26 cellular contexts compared by ENCODE assay signal in the genomic region with DNA sequence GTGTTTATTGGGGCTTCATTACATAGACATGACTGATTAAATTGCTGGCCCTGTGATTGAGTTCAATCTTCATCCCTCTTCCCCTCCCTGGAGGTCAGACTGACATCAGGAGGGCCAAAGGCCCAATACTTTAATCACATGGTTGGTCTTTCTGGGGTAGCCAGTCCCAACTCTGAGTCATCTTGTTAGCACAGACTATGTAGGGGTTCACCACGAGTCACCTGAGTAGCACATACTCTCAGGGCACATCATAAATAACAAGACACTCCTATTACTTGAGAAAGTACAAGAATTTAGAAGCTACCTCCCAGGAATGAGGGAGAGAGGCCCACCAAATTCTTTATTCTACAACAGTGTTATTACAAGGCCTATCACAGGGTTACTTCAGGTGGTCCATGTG. TPM values are rescaled to one million over a fixed set of nuclear protein-coding genes. Genes with fewer than 3 reads are reported as not detected.
DNase-seq lines count a peak whose midpoint lies in the region; ATAC-seq and TF ChIP-seq lines count a peak whose summit lies in the region.
"Had no signal": no experiment of that assay in that cellular context is flagged by ENCODE, and none has a peak within 500 bp of the region (broad histone marks: within the 10 kb centered on the region; RNA-seq: fewer than 3 reads in every experiment).

No MANE protein-coding gene starts in this region.

- DNase-seq in HK-2 (ENCODE audit: unreplicated experiment) (peak; percentile 20), epithelial cell of proximal tubule (ENCODE audit: low read depth) (peak; percentile 43), renal cortical epithelial cell (ENCODE audit: low read depth) (peak; percentile 83), AML-193 (lab: John Stamatoyannopoulos, UW) (no peak)
- DNase-seq in activated T-cell treated with anti-CD3 and anti-CD28 coated beads, Interleukin-2, amount 50 U/mL, for 4 hours = no peak
- no peak for DNase-seq in activated CD4-positive, alpha-beta T cell treated with anti-CD3 and anti-CD28 coated beads, Interleukin-2, amount 10 ng/mL, durations not matched to agents 7 days and 5 days
- DNase-seq: activated CD4-positive, alpha-beta T cell treated with anti-CD3 and anti-CD28 coated beads, Interleukin-2, amount 50 U/mL, for 4 hours; activated gamma-delta T cell; activated T-cell treated with anti-CD3 and anti-CD28 coated beads for 4 hours; dermis blood vessel endothelial cell; DMS53; left cardiac atrium; mesendoderm; MG63; NCI-H2171 treated with DMSO at 0.1 percent for 48 hours; NCI-H526 treated with DMSO at 0.1 percent for 48 hours; nucleus accumbens; testis; WERI-Rb-1 had no signal

- no peak overlapping the region for H3K4me3 Mint-ChIP-seq in activated T-cell treated with anti-CD3 and anti-CD28 coated beads, Interleukin-2, amount 50 U/mL, for 4 hours
- no peak overlapping the region for H3K4me3 Mint-ChIP-seq in activated CD4-positive, alpha-beta T cell treated with anti-CD3 and anti-CD28 coated beads, Interleukin-2, amount 10 ng/mL, durations not matched to agents 7 days and 5 days
- H3K4me3 Mint-ChIP-seq: B cell; GM23338; stimulated activated memory B cell treated with anti-CD40 and anti-IgM and Interleukin-4, amounts not matched to agents 10 μg/mL and 1 μg/mL and 100 μg/mL, for 72 hours had no signal

- no peak for TF ChIP-seq CTCF in epithelial cell of proximal tubule (conservative IDR thresholded peaks at IDR 0.05; ENCODE audit: low read depth, low read length)

- no peaks in the 10 kb centered on the region for H3K36me3 Mint-ChIP-seq in activated T-cell treated with anti-CD3 and anti-CD28 coated beads, Interleukin-2, amount 50 U/mL, for 4 hours (ENCODE audit: insufficient read depth)
- peaks cover 37% of the 10 kb centered on the region for H3K36me3 Mint-ChIP-seq in activated CD4-positive, alpha-beta T cell treated with anti-CD3 and anti-CD28 coated beads, Interleukin-2, amount 10 ng/mL, durations not matched to agents 7 days and 5 days (ENCODE audit: low read depth)

- POLR2A ChIA-PET in activated CD4-positive, alpha-beta T cell treated with anti-CD3 and anti-CD28 coated beads, Interleukin-2, amount 10 ng/mL, durations not matched to agents 7 days and 5 days (lab: Charles Lee) = no interaction called here

- H3K4me3 ChIP-seq in epithelial cell of proximal tubule (ENCODE audit: low read depth, low read length) = no peak overlapping the region
- H3K4me3 ChIP-seq: gastroesophageal sphincter, GM23338, MG63, smooth muscle cell, testis, vagina had no signal

- H3K27ac Mint-ChIP-seq in activated CD4-positive, alpha-beta T cell treated with anti-CD3 and anti-CD28 coated beads, Interleukin-2, amount 10 ng/mL, durations not matched to agents 7 days and 5 days = no peak overlapping the region
- H3K27ac Mint-ChIP-seq: B cell; GM23338; stimulated activated memory B cell treated with anti-CD40 and anti-IgM and Interleukin-4, amounts not matched to agents 10 μg/mL and 1 μg/mL and 100 μg/mL, for 72 hours had no signal

- CTCF ChIA-PET in activated CD4-positive, alpha-beta T cell treated with anti-CD3 and anti-CD28 coated beads, Interleukin-2, amount 10 ng/mL, durations not matched to agents 7 days and 5 days (lab: Charles Lee) = interaction anchor here (0.9 kb wide), 1 partner anchor 11 kb away, joined by 5 read pairs; a partner anchor contains a TSS

- no peaks in the 10 kb centered on the region for H3K4me1 Mint-ChIP-seq in activated T-cell treated with anti-CD3 and anti-CD28 coated beads, Interleukin-2, amount 50 U/mL, for 4 hours (ENCODE audit: low read depth)
- H3K4me1 Mint-ChIP-seq in activated CD4-positive, alpha-beta T cell treated with anti-CD3 and anti-CD28 coated beads, Interleukin-2, amount 10 ng/mL, durations not matched to agents 7 days and 5 days = no peaks in the 10 kb centered on the region
- H3K4me1 Mint-ChIP-seq: B cell; GM23338; stimulated activated memory B cell treated with anti-CD40 and anti-IgM and Interleukin-4, amounts not matched to agents 10 μg/mL and 1 μg/mL and 100 μg/mL, for 72 hours had no signal

- no peaks in the 10 kb centered on the region for H3K9me3 Mint-ChIP-seq in activated T-cell treated with anti-CD3 and anti-CD28 coated beads, Interleukin-2, amount 50 U/mL, for 4 hours
- H3K9me3 Mint-ChIP-seq in activated CD4-positive, alpha-beta T cell treated with anti-CD3 and anti-CD28 coated beads, Interleukin-2, amount 10 ng/mL, durations not matched to agents 7 days and 5 days = no peaks in the 10 kb centered on the region
- H3K9me3 Mint-ChIP-seq: GM23338; stimulated activated memory B cell treated with anti-CD40 and anti-IgM and Interleukin-4, amounts not matched to agents 10 μg/mL and 1 μg/mL and 100 μg/mL, for 72 hours had no signal

- peak; percentile 45 for ATAC-seq in GM18520 (IDR thresholded peaks at IDR 0.05; ENCODE audit: unreplicated experiment)
- ATAC-seq in activated T-cell treated with anti-CD3 and anti-CD28 coated beads, Interleukin-2, amount 50 U/mL, for 4 hours = no peak
- ATAC-seq: gastroesophageal sphincter; GM23338; left cardiac atrium; stimulated activated memory B cell treated with anti-CD40 and anti-IgM and Interleukin-4, amounts not matched to agents 10 μg/mL and 1 μg/mL and 100 μg/mL, for 72 hours had no signal

- H3K27me3 Mint-ChIP-seq in activated T-cell treated with anti-CD3 and anti-CD28 coated beads, Interleukin-2, amount 50 U/mL, for 4 hours (ENCODE audit: low read depth) = no peaks in the 10 kb centered on the region
- no peaks in the 10 kb centered on the region for H3K27me3 Mint-ChIP-seq in activated CD4-positive, alpha-beta T cell treated with anti-CD3 and anti-CD28 coated beads, Interleukin-2, amount 10 ng/mL, durations not matched to agents 7 days and 5 days
- H3K27me3 Mint-ChIP-seq: B cell; stimulated activated memory B cell treated with anti-CD40 and anti-IgM and Interleukin-4, amounts not matched to agents 10 μg/mL and 1 μg/mL and 100 μg/mL, for 72 hours had no signal

RNA-seq across cellular contexts. Expression of a gene that starts 11.3 kb away (rescaled TPM):
- total RNA-seq in epithelial cell of proximal tubule (34.9 and 44.1 TPM in 2 replicates), renal cortical epithelial cell (6.1 and 25.4 TPM in 2 replicates)
- total RNA-seq in activated T-cell treated with anti-CD3 and anti-CD28 coated beads, Interleukin-2, amount 50 U/mL, for 4 hours = 10 to 100 TPM; 15.3 to 25.4 (median 18.3) TPM
- 10 to 100 TPM; 28.8 to 28.9 TPM for total RNA-seq in activated CD4-positive, alpha-beta T cell treated with anti-CD3 and anti-CD28 coated beads, Interleukin-2, amount 10 ng/mL, durations not matched to agents 7 days and 5 days

RNA-seq across cellular contexts. Expression of a gene that starts 28.1 kb away (rescaled TPM):
- total RNA-seq in epithelial cell of proximal tubule (60.3 and 79.3 TPM in 2 replicates), renal cortical epithelial cell (35.9 and 68.7 TPM in 2 replicates)
- 10 to 100 TPM; 21.9 to 22.6 (median 22.3) TPM for total RNA-seq in activated T-cell treated with anti-CD3 and anti-CD28 coated beads, Interleukin-2, amount 50 U/mL, for 4 hours
- total RNA-seq in activated CD4-positive, alpha-beta T cell treated with anti-CD3 and anti-CD28 coated beads, Interleukin-2, amount 10 ng/mL, durations not matched to agents 7 days and 5 days = 10 to 100 TPM; 27.1 to 27.6 TPM

Comparison
In these comparisons a context has a peak if more than half of its experiments do, and no peak if none do; other contexts are left out.
1. DNase-seq: peak in HK-2 (single experiment), epithelial cell of proximal tubule (single experiment) and renal cortical epithelial cell (single experiment); none in activated T-cell treated with anti-CD3 and anti-CD28 coated beads, Interleukin-2, amount 50 U/mL, for 4 hours (single experiment), activated CD4-positive, alpha-beta T cell treated with anti-CD3 and anti-CD28 coated beads, Interleukin-2, amount 10 ng/mL, durations not matched to agents 7 days and 5 days (single experiment) and AML-193 (0 of 2).